In genomic region chr10:119705434-119705831, GRCh38 we compare ENCODE assay signal across 8 cellular contexts.
A peak's percentile ranks its signal among the peaks of the same experiment; 100 is the strongest.
DNase-seq lines count a peak whose midpoint lies in the region; ATAC-seq lines count a peak whose summit lies in the region.
"Had no signal": no experiment of that assay in that cellular context is flagged by ENCODE, and none has a peak within 500 bp of the region (broad histone marks: within the 10 kb centered on the region; RNA-seq: fewer than 3 reads in every experiment).

No MANE protein-coding gene starts in this region.

- H3K9me3 Mint-ChIP-seq in dendritic cell treated with granulocyte-macrophage colony-stimulating factor and Interleukin-4, amounts not matched to agents 40 ng/mL and 50 ng/mL, for 4 days = peaks cover 17% of the 10 kb centered on the region

- no peak overlapping the region for H3K4me3 Mint-ChIP-seq in dendritic cell treated with granulocyte-macrophage colony-stimulating factor and Interleukin-4, amounts not matched to agents 40 ng/mL and 50 ng/mL, for 4 days

- peaks cover 6% of the 10 kb centered on the region for H3K27me3 Mint-ChIP-seq in dendritic cell treated with granulocyte-macrophage colony-stimulating factor and Interleukin-4, amounts not matched to agents 40 ng/mL and 50 ng/mL, for 4 days

- ATAC-seq in GM18867 (IDR thresholded peaks at IDR 0.05; ENCODE audit: unreplicated experiment) (peak; percentile 48), GM21529 (IDR thresholded peaks at IDR 0.05; ENCODE audit: unreplicated experiment) (peak; percentile 52), HG03520 (IDR thresholded peaks at IDR 0.05; ENCODE audit: unreplicated experiment) (peak; percentile 45)

- peak overlapping the region; percentile 86 for H3K27ac Mint-ChIP-seq in dendritic cell treated with granulocyte-macrophage colony-stimulating factor and Interleukin-4, amounts not matched to agents 40 ng/mL and 50 ng/mL, for 4 days

- DNase-seq in NCI-H1694 (lab: John Stamatoyannopoulos, UW) = no peak
- no peak for DNase-seq in epidermal melanocyte (ENCODE audit: insufficient read length, low spot score)
- DNase-seq in amygdala (lab: John Stamatoyannopoulos, UW) = no peak
- DNase-seq: NCI-H1417 treated with DMSO at 0.1 percent for 48 hours had no signal

- intact Hi-C loops in dendritic cell treated with granulocyte-macrophage colony-stimulating factor and Interleukin-4, amounts not matched to agents 40 ng/mL and 50 ng/mL, for 4 days (cut with micrococcal nuclease) = loop anchor here (2.0 kb wide), 1 partner anchor 19 kb away; no protein-coding TSS in a partner anchor

- peaks cover 6% of the 10 kb centered on the region for H3K36me3 Mint-ChIP-seq in dendritic cell treated with granulocyte-macrophage colony-stimulating factor and Interleukin-4, amounts not matched to agents 40 ng/mL and 50 ng/mL, for 4 days (ENCODE audit: low read depth)

- H3K4me1 Mint-ChIP-seq in dendritic cell treated with granulocyte-macrophage colony-stimulating factor and Interleukin-4, amounts not matched to agents 40 ng/mL and 50 ng/mL, for 4 days (ENCODE audit: low read depth) = peaks cover 56% of the 10 kb centered on the region
